ENCODE assay signal across 8 cellular contexts in the genomic region with DNA sequence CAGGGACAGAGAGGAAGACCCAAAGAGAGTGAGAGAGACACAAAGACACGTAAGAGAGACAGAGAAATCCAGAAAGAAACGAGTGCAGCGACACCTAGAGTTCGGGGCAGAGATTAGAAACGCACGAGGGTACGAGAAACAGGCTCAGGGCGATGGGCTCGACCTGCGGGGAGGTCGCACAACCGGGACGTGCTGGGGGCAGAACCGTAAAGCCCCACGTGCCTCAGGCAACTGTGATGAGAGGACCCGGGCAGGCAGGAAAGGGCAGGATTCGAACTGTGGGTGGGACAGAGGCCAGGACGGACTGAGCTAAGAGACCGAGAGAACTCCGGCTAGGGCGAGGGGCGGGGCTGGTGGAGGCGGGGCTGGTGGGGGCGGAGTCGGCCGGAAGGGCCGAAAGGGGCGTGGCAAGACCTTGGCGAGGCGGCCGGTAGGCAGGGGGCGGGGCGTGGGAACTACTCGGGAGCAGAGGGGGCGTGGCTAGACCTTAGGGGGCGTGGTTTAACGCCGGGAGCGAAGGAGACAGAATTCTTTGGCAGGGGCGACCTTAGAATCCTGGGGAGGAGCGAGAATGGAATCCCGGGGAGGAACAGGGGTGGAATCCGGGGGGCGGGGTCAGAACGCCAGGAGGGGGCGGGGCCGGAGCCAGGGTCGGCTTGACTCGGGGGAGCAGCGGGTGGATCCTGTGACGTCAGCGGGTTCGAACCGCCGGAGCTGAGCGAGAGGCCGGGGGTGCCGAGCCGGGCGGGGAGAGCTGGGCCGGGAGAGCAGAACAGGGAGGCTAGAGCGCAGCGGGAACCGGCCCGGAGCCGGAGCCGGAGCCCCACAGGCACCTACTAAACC. TPM values are rescaled to one million over a fixed set of nuclear protein-coding genes. Genes with fewer than 3 reads are reported as not detected.
DNase-seq lines count a peak whose midpoint lies in the region; ATAC-seq and TF ChIP-seq lines count a peak whose summit lies in the region.

TSS of gene NECTIN2 (plus strand) at position 686 of the 843 bp plus-strand sequence. CDS start 229 bp downstream, outside the sequence.

- CTCF ChIA-PET in activated naive CD4-positive, alpha-beta T cell treated with anti-CD3 and anti-CD28 coated beads, Interleukin-2, amount 10 ng/mL, durations not matched to agents 7 days and 5 days (lab: Charles Lee): interaction anchor here (0.6 to 1.8 kb wide), 9 partner anchors 16 to 188 kb away, joined by 3 to 9 read pairs (median 3); no protein-coding TSS in a partner anchor

- peak; percentile 86 to 87 for TF ChIP-seq POLR2A in gastroesophageal sphincter (IDR thresholded peaks at IDR 0.05)

- peak within 1 kb of the TSS; percentile 26 for H3K27ac Mint-ChIP-seq in activated naive CD4-positive, alpha-beta T cell treated with anti-CD3 and anti-CD28 coated beads, Interleukin-2, amount 10 ng/mL, durations not matched to agents 7 days and 5 days

- H3K4me1 ChIP-seq in gastroesophageal sphincter (peaks cover 0 to 48% (median 15%) of the 10 kb centered on the region in 3 donors), neutrophil (ENCODE audit: control insufficient read depth in 1 of 2, insufficient read depth in 1 of 2, low read depth in 1 of 2, low read length in 1 of 2) (peaks cover 31 to 51% of the 10 kb centered on the region in 2 experiments)

- H3K9me3 ChIP-seq in SK-N-MC (ENCODE audit: low read depth, low read length) (no peaks in the 10 kb centered on the region), gastroesophageal sphincter (no peaks in the 10 kb centered on the region), neutrophil (no peaks in the 10 kb centered on the region)

- 0% methylated on average over 4 to 29 of the region's 67 CpGs for WGBS in gastroesophageal sphincter (ENCODE audit: low coverage in 1 of 2), 2 donors

- H3K9ac ChIP-seq in SK-N-MC (ENCODE audit: insufficient read length): peak within 1 kb of the TSS; percentile 94

- no peaks in the 10 kb centered on the region for H3K27me3 ChIP-seq in gastroesophageal sphincter
- H3K27me3 ChIP-seq in neutrophil: peaks cover 29% of the 10 kb centered on the region

- peak within 1 kb of the TSS; percentile 72 for H3K4me3 Mint-ChIP-seq in activated naive CD4-positive, alpha-beta T cell treated with anti-CD3 and anti-CD28 coated beads, Interleukin-2, amount 10 ng/mL, durations not matched to agents 7 days and 5 days

- ATAC-seq in gastroesophageal sphincter (peak; percentile 83), HG03139 (IDR thresholded peaks at IDR 0.05; ENCODE audit: unreplicated experiment) (no peak)

- H3K36me3 ChIP-seq in SK-N-MC (ENCODE audit: insufficient read depth, low read length) (no peaks in the 10 kb centered on the region), gastroesophageal sphincter (no peaks in the 10 kb centered on the region), neutrophil (no peaks in the 10 kb centered on the region)

- TF ChIP-seq CTCF in GM12875 (IDR thresholded peaks at IDR 0.05; ENCODE audit: borderline replicate concordance, insufficient read depth, low read depth, low read length) (peak; percentile 70), gastroesophageal sphincter (IDR thresholded peaks at IDR 0.05) (peak in 3 of 4 experiments; percentile 76 to 87 (median 82)), neutrophil (IDR thresholded peaks at IDR 0.05) (peak; percentile 70)

- peaks cover 62% of the 10 kb centered on the region for H3K27me3 Mint-ChIP-seq in activated naive CD4-positive, alpha-beta T cell treated with anti-CD3 and anti-CD28 coated beads, Interleukin-2, amount 10 ng/mL, durations not matched to agents 7 days and 5 days

- no peaks in the 10 kb centered on the region for H3K9me3 Mint-ChIP-seq in activated naive CD4-positive, alpha-beta T cell treated with anti-CD3 and anti-CD28 coated beads, Interleukin-2, amount 10 ng/mL, durations not matched to agents 7 days and 5 days

- H3K27ac ChIP-seq in SK-N-MC (peak within 1 kb of the TSS; percentile 70), gastroesophageal sphincter (peak within 1 kb of the TSS; percentile 93 to 96 (median 96)), neutrophil (peak within 1 kb of the TSS; percentile 87)

- DNase-seq in NAMALWA (ENCODE audit: low spot score): peak; percentile 97
- peak; percentile 90 for DNase-seq in SK-N-MC (ENCODE audit: low read depth, low spot score)
- DNase-seq in activated naive CD4-positive, alpha-beta T cell treated with anti-CD3 and anti-CD28 coated beads, Interleukin-2, amount 10 ng/mL, durations not matched to agents 7 days and 5 days: peak; percentile 84
- peak; percentile 94 for DNase-seq in stromal cell of bone marrow (ENCODE audit: low read depth)

- H3K4me1 Mint-ChIP-seq in activated naive CD4-positive, alpha-beta T cell treated with anti-CD3 and anti-CD28 coated beads, Interleukin-2, amount 10 ng/mL, durations not matched to agents 7 days and 5 days: peaks cover 25% of the 10 kb centered on the region

- H3K4me3 ChIP-seq in GM12875 (ENCODE audit: low read depth, low read length): peak within 1 kb of the TSS; percentile 47
- peak within 1 kb of the TSS; percentile 97 for H3K4me3 ChIP-seq in SK-N-MC
- H3K4me3 ChIP-seq in gastroesophageal sphincter: peak within 1 kb of the TSS; percentile 94 to 99
- H3K4me3 ChIP-seq in neutrophil (ENCODE audit: low read depth in 1 of 2, low read length in 1 of 2): peak within 1 kb of the TSS; percentile 68 to 88

- no peak for TF ChIP-seq EP300 in gastroesophageal sphincter (IDR thresholded peaks at IDR 0.05)

- no peaks in the 10 kb centered on the region for H3K36me3 Mint-ChIP-seq in activated naive CD4-positive, alpha-beta T cell treated with anti-CD3 and anti-CD28 coated beads, Interleukin-2, amount 10 ng/mL, durations not matched to agents 7 days and 5 days

RNA-seq across cellular contexts. Expression of gene NECTIN2, which starts in this region (rescaled TPM):
- 10 to 100 TPM; 27.6 to 47.8 (median 41.6) TPM for total RNA-seq in gastroesophageal sphincter

Comparison
In these comparisons a context has a peak if more than half of its experiments do, and no peak if none do; other contexts are left out.
1. H3K4me3 ChIP-seq: peak in every context shown above with its lines; median percentile 97 in SK-N-MC; 96 in gastroesophageal sphincter; 78 in neutrophil; 47 in GM12875.